ENCODE assay signal across 9 cellular contexts in genomic region chr22:39661842-39662676, GRCh38.
DNase-seq lines count a peak whose midpoint lies in the region; ATAC-seq and TF ChIP-seq lines count a peak whose summit lies in the region.
"Had no signal": no experiment of that assay in that cellular context is flagged by ENCODE, and none has a peak within 500 bp of the region (broad histone marks: within the 10 kb centered on the region; RNA-seq: fewer than 3 reads in every experiment).

No MANE protein-coding gene starts in this region.

- H3K4me1 ChIP-seq in testis (peaks cover 16% of the 10 kb centered on the region), SK-N-SH (ENCODE audit: control insufficient read depth in 1 of 2, insufficient read depth in 2 of 2, low read depth in 1 of 2, low read length in 1 of 2) (no peaks in the 10 kb centered on the region)

- no peak for TF ChIP-seq RAD21 in SK-N-SH (IDR thresholded peaks at IDR 0.05; ENCODE audit: low read length)

- in situ Hi-C loops in GM13976 (cut with MboI; ENCODE audit: low sequenced_read_pairs, unreplicated experiment), result no loop called here

- intact Hi-C loops in testis (cut with DNase I; ENCODE audit: low total_unique reads), result no loop called here

- H3K9me3 ChIP-seq in testis (no peaks in the 10 kb centered on the region), SK-N-SH (no peaks in the 10 kb centered on the region)

- H3K4me3 ChIP-seq in testis (peak overlapping the region; percentile 12 to 36), SK-N-SH (ENCODE audit: low read depth in 2 of 2, low read length in 1 of 2) (no peak overlapping the region)

- peaks cover 33 to 89% (median 79%) of the 10 kb centered on the region in 3 donors for H3K27me3 Mint-ChIP-seq in naive B cell

- WGBS in testis, 2 donors, result 0 to 10% methylated on average over 1 to 50 of the region's 77 CpGs
- WGBS in SK-N-SH (ENCODE audit: low lambda C conversion rate), result 79% methylated on average over 15 of the region's 77 CpGs

- H3K36me3 ChIP-seq in testis (ENCODE audit: low read depth, missing control alignments) (no peaks in the 10 kb centered on the region), SK-N-SH (replicated peaks in 1 of 2; ENCODE audit: control insufficient read depth in 1 of 2, insufficient read depth in 2 of 2, low read length in 1 of 2) (no peaks in the 10 kb centered on the region)

- peak; percentile 53 for DNase-seq in DMS 273 (lab: John Stamatoyannopoulos, UW; ENCODE audit: unreplicated experiment)
- no peak for DNase-seq in DMS 273 treated with DMSO at 0.1 percent for 48 hours (lab: John Stamatoyannopoulos, UW)
- DNase-seq in activated naive CD4-positive, alpha-beta T cell (lab: John Stamatoyannopoulos, UW), result peak; percentile 25 to 85 (median 61)
- peak; percentile 43 for DNase-seq in naive B cell
- DNase-seq in testis, result peak; percentile 50
- DNase-seq in SK-N-SH, result no peak
- DNase-seq in GM13976 (ENCODE audit: low spot score), result no peak

- no peak for TF ChIP-seq EP300 in SK-N-SH (IDR thresholded peaks at IDR 0.05; ENCODE audit: borderline replicate concordance in 1 of 2, low read depth in 1 of 2, low read length in 1 of 2)

- no peak overlapping the region for H3K9ac ChIP-seq in SK-N-SH

- no peak overlapping the region for H3K4me2 ChIP-seq in SK-N-SH

- peaks cover 19 to 33% (median 21%) of the 10 kb centered on the region in 3 donors for H3K4me1 Mint-ChIP-seq in naive B cell

- H4K20me1 ChIP-seq in SK-N-SH (ENCODE audit: insufficient read depth), result no peaks in the 10 kb centered on the region

- no peaks in the 10 kb centered on the region for H3K36me3 Mint-ChIP-seq in naive B cell

- peak overlapping the region in 2 of 6 donors; percentile 13 to 26 for H3K27ac Mint-ChIP-seq in naive B cell

- TF ChIP-seq POLR2A in testis (IDR thresholded peaks at IDR 0.05), result no peak

- no peaks in the 10 kb centered on the region for H3K9me2 ChIP-seq in SK-N-SH

- H3K27me3 ChIP-seq in testis, result no peaks in the 10 kb centered on the region
- no peaks in the 10 kb centered on the region for H3K27me3 ChIP-seq in SK-N-SH (ENCODE audit: insufficient read depth)

- ATAC-seq in naive B cell (ENCODE audit: low read depth in 2 of 2) (peak; percentile 72 to 80), HG02840 (IDR thresholded peaks at IDR 0.05; ENCODE audit: low FRiP score, unreplicated experiment) (no peak)

- POLR2A ChIA-PET in SK-N-SH (lab: Yijun Ruan, JAX), result no interaction called here

- CTCF ChIA-PET in SK-N-SH (lab: Yijun Ruan, JAX), result no interaction called here

- no peaks in the 10 kb centered on the region for H3K79me2 ChIP-seq in SK-N-SH (ENCODE audit: insufficient read depth)

- no peak overlapping the region for H2AFZ ChIP-seq in SK-N-SH (ENCODE audit: low read depth)

- peak overlapping the region in 7 of 8 donors; percentile 65 to 89 (median 83) for H3K4me3 Mint-ChIP-seq in naive B cell

- H3K9me3 Mint-ChIP-seq in naive B cell, result peaks cover 0 to 2% (median 0%) of the 10 kb centered on the region in 7 donors

- H3K27ac ChIP-seq in testis (no peak overlapping the region), SK-N-SH (ENCODE audit: low read depth in 2 of 2, low read length in 1 of 2) (no peak overlapping the region)
- H3K27ac ChIP-seq: 22Rv1 had no signal

- TF ChIP-seq CTCF in testis (IDR thresholded peaks at IDR 0.05) (no peak), SK-N-SH (IDR thresholded peaks at IDR 0.05) (no peak), GM13976 (IDR thresholded peaks at IDR 0.05; ENCODE audit: borderline replicate concordance, control extremely low read depth, extremely low read depth, insufficient read depth, missing control alignments) (no peak)

- no peaks in the 10 kb centered on the region for H3F3A ChIP-seq in SK-N-SH (replicated peaks; ENCODE audit: insufficient read depth)

TF ChIP-seq in SK-N-SH, 30 proteins besides CTCF, POLR2A, EP300 and RAD21:
- TF ChIP-seq TEAD4 (IDR thresholded peaks at IDR 0.05; ENCODE audit: borderline replicate concordance, insufficient read depth), result no peak
- TF ChIP-seq NRF1 (IDR thresholded peaks at IDR 0.05; ENCODE audit: low read depth, low read length), result no peak
- TF ChIP-seq RCOR1 (IDR thresholded peaks at IDR 0.05; ENCODE audit: low read length), result no peak
- TF ChIP-seq MXI1 (IDR thresholded peaks at IDR 0.05; ENCODE audit: low read depth, low read length), result no peak

Comparison
In these comparisons a context has a peak if more than half of its experiments do, and no peak if none do; other contexts are left out.
1. DNase-seq: peak in DMS 273 (single experiment), activated naive CD4-positive, alpha-beta T cell (4 of 4), naive B cell (single experiment) and testis (single experiment); none in DMS 273 treated with DMSO at 0.1 percent for 48 hours (single experiment), SK-N-SH (single experiment) and GM13976 (single experiment).
2. H3K4me3 ChIP-seq: peak in testis (2 of 2); none in SK-N-SH (0 of 2).